In the genomic region with DNA sequence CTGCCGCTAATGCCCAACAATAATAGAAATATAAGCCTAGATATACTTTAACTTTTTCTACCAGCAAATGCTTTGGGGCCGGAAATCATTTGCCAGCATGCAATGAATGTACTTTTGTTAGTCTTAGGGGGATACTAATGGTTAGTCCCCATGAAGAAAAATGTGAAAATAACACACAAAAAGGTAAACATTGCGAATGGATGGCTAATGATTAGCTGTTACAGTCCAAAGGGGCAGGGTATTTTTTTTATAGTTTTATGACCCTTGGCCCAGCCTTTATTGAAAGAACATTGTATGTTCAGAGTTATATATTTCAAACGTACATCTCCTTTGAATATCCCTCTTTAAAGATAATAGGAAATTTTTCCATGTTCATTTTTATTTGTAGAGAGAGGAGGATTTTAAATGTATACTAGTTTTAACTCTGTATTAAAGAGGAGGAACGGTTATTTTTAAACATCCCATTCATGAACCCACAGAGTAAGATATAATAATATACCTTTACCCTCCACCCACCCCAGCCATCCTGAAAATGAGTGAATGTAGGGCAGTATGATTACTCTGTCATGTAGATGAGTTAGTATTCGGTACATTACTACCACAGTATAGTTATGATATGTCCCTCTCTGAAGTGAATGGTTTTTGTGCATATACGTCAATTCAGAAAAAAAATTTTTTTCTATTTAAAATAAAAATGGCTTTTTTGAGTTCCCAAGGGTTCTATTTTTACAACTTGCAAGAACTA, we compare ENCODE assay signal across 14 cellular contexts.
DNase-seq lines count a peak whose midpoint lies in the region; ATAC-seq and TF ChIP-seq lines count a peak whose summit lies in the region.
"Had no signal": no experiment of that assay in that cellular context is flagged by ENCODE, and none has a peak within 500 bp of the region (broad histone marks: within the 10 kb centered on the region; RNA-seq: fewer than 3 reads in every experiment).

No MANE protein-coding gene starts in this region.

- peak overlapping the region; percentile 91 for H3K27ac Mint-ChIP-seq in activated CD4-positive, alpha-beta memory T cell treated with anti-CD3 and anti-CD28 coated beads for 36 hours
- H3K27ac Mint-ChIP-seq in mesothelial cell of epicardium: peak overlapping the region; percentile 44
- peak overlapping the region in 2 of 7 donors; percentile 45 to 71 for H3K27ac Mint-ChIP-seq in CD4-positive, alpha-beta memory T cell

- peak overlapping the region in 4 of 11 experiments; percentile 61 to 73 (median 62); a peak in 3 of 22 replicates for H3K9ac ChIP-seq in BLaER1 treated with 17β-estradiol and CSF1 and Interleukin-3, amounts not matched to agents 10 nM and 100 nM

- H3K9me3 ChIP-seq in BLaER1 treated with 17β-estradiol and CSF1 and Interleukin-3, amounts not matched to agents 10 nM and 100 nM (replicated peaks in 1 of 11): peaks cover 0 to 44% (median 28%) of the 10 kb centered on the region in 11 experiments; a peak in 18 of 22 replicates
- no peaks in the 10 kb centered on the region for H3K9me3 ChIP-seq in CD4-positive, alpha-beta memory T cell (ENCODE audit: control insufficient read depth in 1 of 2, low read length in 2 of 2)
- H3K9me3 ChIP-seq: thyroid gland had no signal

- CTCF ChIA-PET in activated CD4-positive, alpha-beta memory T cell treated with anti-CD3 and anti-CD28 coated beads for 36 hours (lab: Charles Lee): interaction anchor here (1.3 kb wide), 1 partner anchor 23 kb away, joined by 3 read pairs; no protein-coding TSS in a partner anchor
- CTCF ChIA-PET in CD4-positive, alpha-beta memory T cell (lab: Charles Lee; ENCODE audit: partially characterized antibody): interaction anchor here (0.7 kb wide), 1 partner anchor 67 kb away, joined by 3 read pairs; no protein-coding TSS in a partner anchor

- peaks cover 67 to 100% (median 80%) of the 10 kb centered on the region in 10 experiments for H3K4me1 ChIP-seq in BLaER1 treated with 17β-estradiol and CSF1 and Interleukin-3, amounts not matched to agents 10 nM and 100 nM
- H3K4me1 ChIP-seq in CD4-positive, alpha-beta memory T cell (ENCODE audit: insufficient read depth, low read length): peaks cover 69% of the 10 kb centered on the region
- H3K4me1 ChIP-seq: thyroid gland had no signal

- peak overlapping the region; percentile 42 to 86 (median 79); a peak in 20 of 22 replicates for H3K27ac ChIP-seq in BLaER1 treated with 17β-estradiol and CSF1 and Interleukin-3, amounts not matched to agents 10 nM and 100 nM
- H3K27ac ChIP-seq in CD4-positive, alpha-beta memory T cell (ENCODE audit: low read depth, low read length): no peak overlapping the region
- H3K27ac ChIP-seq: HL-60, thyroid gland had no signal

- peaks cover 91% of the 10 kb centered on the region for H3K4me1 Mint-ChIP-seq in activated CD4-positive, alpha-beta memory T cell treated with anti-CD3 and anti-CD28 coated beads for 36 hours (ENCODE audit: low read depth)
- peaks cover 48% of the 10 kb centered on the region for H3K4me1 Mint-ChIP-seq in mesothelial cell of epicardium
- H3K4me1 Mint-ChIP-seq in CD4-positive, alpha-beta memory T cell: peaks cover 43 to 79% (median 60%) of the 10 kb centered on the region in 4 donors

- no peak for TF ChIP-seq CTCF in mesothelial cell of epicardium (IDR thresholded peaks at IDR 0.05; ENCODE audit: unreplicated experiment)

- ATAC-seq in GM21360 (IDR thresholded peaks at IDR 0.05; ENCODE audit: unreplicated experiment) (peak; percentile 18), GM19324 (IDR thresholded peaks at IDR 0.05; ENCODE audit: low FRiP score, unreplicated experiment) (no peak), HG03196 (IDR thresholded peaks at IDR 0.05; ENCODE audit: unreplicated experiment) (no peak)
- ATAC-seq: naive thymus-derived CD8-positive, alpha-beta T cell had no signal

- H3K36me3 ChIP-seq in BLaER1 treated with 17β-estradiol and CSF1 and Interleukin-3, amounts not matched to agents 10 nM and 100 nM: peaks cover 56 to 98% (median 90%) of the 10 kb centered on the region in 11 experiments
- H3K36me3 ChIP-seq in CD4-positive, alpha-beta memory T cell (ENCODE audit: insufficient read depth, low read length): no peaks in the 10 kb centered on the region
- H3K36me3 ChIP-seq: thyroid gland had no signal

- H3K36me3 Mint-ChIP-seq in activated CD4-positive, alpha-beta memory T cell treated with anti-CD3 and anti-CD28 coated beads for 36 hours: peaks cover 69% of the 10 kb centered on the region
- H3K36me3 Mint-ChIP-seq in mesothelial cell of epicardium: peaks cover 10% of the 10 kb centered on the region
- H3K36me3 Mint-ChIP-seq in CD4-positive, alpha-beta memory T cell: peaks cover 45 to 57% of the 10 kb centered on the region in 2 donors

- H3K4me3 ChIP-seq in BLaER1 treated with 17β-estradiol and CSF1 and Interleukin-3, amounts not matched to agents 10 nM and 100 nM: peak overlapping the region in 2 of 10 experiments; percentile 4 to 35; a peak in 1 of 20 replicates
- H3K4me3 ChIP-seq in CD4-positive, alpha-beta memory T cell (ENCODE audit: low read length in 2 of 2): no peak overlapping the region
- H3K4me3 ChIP-seq: thyroid gland had no signal

- no peaks in the 10 kb centered on the region for H3K27me3 Mint-ChIP-seq in activated CD4-positive, alpha-beta memory T cell treated with anti-CD3 and anti-CD28 coated beads for 36 hours
- H3K27me3 Mint-ChIP-seq in mesothelial cell of epicardium (ENCODE audit: low read depth): no peaks in the 10 kb centered on the region
- H3K27me3 Mint-ChIP-seq in CD4-positive, alpha-beta memory T cell: no peaks in the 10 kb centered on the region
- H3K27me3 Mint-ChIP-seq: naive thymus-derived CD8-positive, alpha-beta T cell had no signal

- peak overlapping the region; percentile 31 to 91 (median 76); a peak in 18 of 22 replicates for H3K4me2 ChIP-seq in BLaER1 treated with 17β-estradiol and CSF1 and Interleukin-3, amounts not matched to agents 10 nM and 100 nM

- H3K9me3 Mint-ChIP-seq in activated CD4-positive, alpha-beta memory T cell treated with anti-CD3 and anti-CD28 coated beads for 36 hours: no peaks in the 10 kb centered on the region
- H3K9me3 Mint-ChIP-seq in mesothelial cell of epicardium: peaks cover 3% of the 10 kb centered on the region
- H3K9me3 Mint-ChIP-seq in CD4-positive, alpha-beta memory T cell: peaks cover 0 to 5% (median 0%) of the 10 kb centered on the region in 8 donors

- intact Hi-C loops in activated CD4-positive, alpha-beta memory T cell treated with anti-CD3 and anti-CD28 coated beads for 36 hours (cut with micrococcal nuclease): loop anchor here (1.0 kb wide), 5 partner anchors 22 to 218 kb away; no protein-coding TSS in a partner anchor
- intact Hi-C loops in CD4-positive, alpha-beta memory T cell (cut with micrococcal nuclease): no loop called here

- peak; percentile 43 for DNase-seq in activated CD4-positive, alpha-beta memory T cell treated with anti-CD3 and anti-CD28 coated beads for 36 hours
- DNase-seq in mesothelial cell of epicardium (ENCODE audit: low spot score in 2 of 2, unreplicated experiment in 2 of 2): no peak
- no peak for DNase-seq in CD4-positive, alpha-beta memory T cell
- DNase-seq in cortex of kidney (lab: John Stamatoyannopoulos, UW): no peak
- DNase-seq: activated CD8-positive, alpha-beta memory T cell treated with anti-CD3 and anti-CD28 coated beads for 24 hours; effector CD4-positive, alpha-beta T cell; naive thymus-derived CD8-positive, alpha-beta T cell; NCI-H2227 treated with DMSO at 0.1 percent for 48 hours; thyroid gland had no signal

- peaks cover 0 to 23% (median 0%) of the 10 kb centered on the region in 11 experiments; a peak in 2 of 22 replicates for H4K20me1 ChIP-seq in BLaER1 treated with 17β-estradiol and CSF1 and Interleukin-3, amounts not matched to agents 10 nM and 100 nM

- H3K27me3 ChIP-seq in BLaER1 treated with 17β-estradiol and CSF1 and Interleukin-3, amounts not matched to agents 10 nM and 100 nM: no peaks in the 10 kb centered on the region
- no peaks in the 10 kb centered on the region for H3K27me3 ChIP-seq in CD4-positive, alpha-beta memory T cell (ENCODE audit: insufficient read depth, low read length)
- H3K27me3 ChIP-seq: thyroid gland had no signal

- no peak overlapping the region for H3K4me3 Mint-ChIP-seq in activated CD4-positive, alpha-beta memory T cell treated with anti-CD3 and anti-CD28 coated beads for 36 hours
- H3K4me3 Mint-ChIP-seq in mesothelial cell of epicardium: no peak overlapping the region
- no peak overlapping the region for H3K4me3 Mint-ChIP-seq in CD4-positive, alpha-beta memory T cell
- H3K4me3 Mint-ChIP-seq: naive thymus-derived CD8-positive, alpha-beta T cell had no signal

- POLR2A ChIA-PET in activated CD4-positive, alpha-beta memory T cell treated with anti-CD3 and anti-CD28 coated beads for 36 hours (lab: Charles Lee): interaction anchor here (2.5 kb wide), 1 partner anchor 85 kb away, joined by 16 read pairs; no protein-coding TSS in a partner anchor
- POLR2A ChIA-PET in CD4-positive, alpha-beta memory T cell (lab: Charles Lee; ENCODE audit: partially characterized antibody): interaction anchor here (1.3 to 7.4 kb wide), 2 partner anchors 22 to 63 kb away, joined by 3 to 61 read pairs; partner anchors contain the start of gene ARID5B
